In the genomic region with DNA sequence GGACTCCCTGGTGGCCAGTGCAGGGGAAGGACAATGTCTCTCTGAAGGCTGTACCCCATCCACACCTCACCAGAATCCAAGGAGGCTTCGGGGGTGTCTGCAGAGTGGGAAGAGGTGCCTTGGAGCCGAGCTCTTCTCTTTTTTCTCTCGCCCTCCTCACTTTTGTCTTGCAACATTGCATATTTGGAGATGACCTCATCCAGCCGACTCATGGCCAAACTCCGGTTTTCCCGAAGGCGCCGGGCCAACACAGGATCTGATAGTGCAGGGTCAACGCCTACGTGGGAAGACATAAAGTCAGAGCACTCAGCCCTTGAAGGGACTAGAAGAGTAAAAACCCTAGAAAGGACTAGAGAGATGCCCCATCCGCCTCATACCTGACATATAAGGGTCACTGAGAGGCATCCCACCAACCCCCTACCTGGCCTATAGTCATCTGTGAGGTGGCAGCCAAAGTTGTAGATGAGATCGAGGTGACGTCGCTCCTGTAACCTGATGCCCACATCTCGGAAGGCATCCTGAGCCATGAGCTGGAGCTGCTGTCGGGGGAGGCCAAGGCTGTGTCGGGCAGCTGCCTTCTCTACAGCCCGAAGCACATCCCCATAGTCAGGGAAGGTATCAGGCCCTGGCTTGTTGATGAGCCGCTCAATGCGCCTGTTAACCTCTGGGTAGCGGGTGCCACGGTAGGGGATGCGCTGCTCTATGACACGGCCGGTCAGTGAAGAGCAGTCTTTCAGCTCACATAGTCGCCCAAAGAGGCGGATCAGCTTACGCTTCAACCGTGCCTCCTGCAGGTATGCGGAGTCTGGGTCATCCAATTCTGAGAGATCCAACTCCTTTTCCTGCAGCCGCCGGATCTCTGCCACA, we compare ENCODE assay signal across 8 cellular contexts. TPM values are rescaled to one million over a fixed set of nuclear protein-coding genes. Genes with fewer than 3 reads are reported as not detected.
A peak's percentile ranks its signal among the peaks of the same experiment; 100 is the strongest.
DNase-seq lines count a peak whose midpoint lies in the region; ATAC-seq and TF ChIP-seq lines count a peak whose summit lies in the region.

No MANE protein-coding gene starts in this region.

- H3K4me1 ChIP-seq in ascending aorta: peaks cover 27 to 48% of the 10 kb centered on the region in 2 donors
- H3K4me1 ChIP-seq in uterus: peaks cover 6 to 16% of the 10 kb centered on the region in 2 donors

- H3K27ac Mint-ChIP-seq in activated naive CD4-positive, alpha-beta T cell treated with anti-CD3 and anti-CD28 coated beads, Interleukin-2, amount 50 U/mL, for 24 hours: no peak overlapping the region

- H3K9me3 ChIP-seq in ascending aorta (no peaks in the 10 kb centered on the region), uterus (no peaks in the 10 kb centered on the region)

- no peak for DNase-seq in activated naive CD4-positive, alpha-beta T cell treated with Interleukin-2 at 50 U/mL for 16 hours
- DNase-seq in ascending aorta (ENCODE audit: low spot score in 2 of 2) (peak in 1 of 2 donors; percentile 86), left kidney (ENCODE audit: low read depth, low spot score) (peak; percentile 59), uterus (peak; percentile 86), SHP77 treated with DMSO at 0.1 percent for 48 hours (lab: John Stamatoyannopoulos, UW) (no peak), iPS-NIHi11 (ENCODE audit: low spot score) (no peak)

- peak overlapping the region; percentile 95 for H3K4me3 Mint-ChIP-seq in activated naive CD4-positive, alpha-beta T cell treated with anti-CD3 and anti-CD28 coated beads, Interleukin-2, amount 50 U/mL, for 24 hours

- H3K27me3 Mint-ChIP-seq in activated naive CD4-positive, alpha-beta T cell treated with anti-CD3 and anti-CD28 coated beads, Interleukin-2, amount 50 U/mL, for 24 hours: no peaks in the 10 kb centered on the region

- H3K36me3 ChIP-seq in ascending aorta (peaks cover 17 to 28% of the 10 kb centered on the region in 2 donors), uterus (no peaks in the 10 kb centered on the region)

- peaks cover 22% of the 10 kb centered on the region for H3K36me3 Mint-ChIP-seq in activated naive CD4-positive, alpha-beta T cell treated with anti-CD3 and anti-CD28 coated beads, Interleukin-2, amount 50 U/mL, for 24 hours

- TF ChIP-seq POLR2A in uterus (IDR thresholded peaks at IDR 0.05): no peak

- H3K27ac ChIP-seq in ascending aorta (peak overlapping the region; percentile 89 to 93), uterus (peak overlapping the region; percentile 89 to 90)

- no peaks in the 10 kb centered on the region for H3K27me3 ChIP-seq in ascending aorta
- H3K27me3 ChIP-seq in uterus: no peaks in the 10 kb centered on the region

- TF ChIP-seq CTCF in ascending aorta (IDR thresholded peaks at IDR 0.05): no peak
- no peak for TF ChIP-seq CTCF in uterus (IDR thresholded peaks at IDR 0.05)

- H3K9me3 Mint-ChIP-seq in activated naive CD4-positive, alpha-beta T cell treated with anti-CD3 and anti-CD28 coated beads, Interleukin-2, amount 50 U/mL, for 24 hours: no peaks in the 10 kb centered on the region

- peaks cover 80% of the 10 kb centered on the region for H3K4me1 Mint-ChIP-seq in activated naive CD4-positive, alpha-beta T cell treated with anti-CD3 and anti-CD28 coated beads, Interleukin-2, amount 50 U/mL, for 24 hours

- no peak for ATAC-seq in HG02885 (IDR thresholded peaks at IDR 0.05; ENCODE audit: poor library complexity, unreplicated experiment)

- intact Hi-C loops in ascending aorta (cut with DNase I) (no loop called here), uterus (cut with DNase I; ENCODE audit: low total_unique reads) (no loop called here)

- H3K4me3 ChIP-seq in ascending aorta (peak overlapping the region in 1 of 2 donors; percentile 81), uterus (no peak overlapping the region)

RNA-seq across cellular contexts. Expression of gene DAXX, which starts 2.2 kb away (rescaled TPM):
- total RNA-seq in ascending aorta (44.8 TPM), uterus (100 to 1,000 TPM in 1 of 4 donors, 10 to 100 TPM in 3; 18.2 to 120 (median 32.3) TPM)

RNA-seq across cellular contexts. Expression of gene ZBTB22, which starts 3.0 kb away (rescaled TPM):
- total RNA-seq in ascending aorta (35.5 TPM), uterus (10 to 100 TPM in 2 of 4 donors, 1 to 10 TPM in 2; 3.8 to 31.3 (median 16.0) TPM)

RNA-seq across cellular contexts. Expression of gene TAPBP, which starts 6.7 kb away (rescaled TPM):
- total RNA-seq in ascending aorta (185 TPM), uterus (10 to 100 TPM; 17.6 to 83.9 (median 41.4) TPM)

RNA-seq across cellular contexts. Expression of gene RGL2, which starts 21.8 kb away (rescaled TPM):
- 63.9 TPM for total RNA-seq in ascending aorta
- 100 to 1,000 TPM in 1 of 4 donors, 10 to 100 TPM in 3; 34.4 to 118 (median 36.0) TPM for total RNA-seq in uterus

RNA-seq across cellular contexts. Expression of gene PFDN6, which starts 31.1 kb away (rescaled TPM):
- total RNA-seq in ascending aorta: 11.3 TPM
- 10 to 100 TPM; 13.6 to 33.5 (median 21.6) TPM for total RNA-seq in uterus

Comparison
In these comparisons a context has a peak if more than half of its experiments do, and no peak if none do; other contexts are left out.
1. DNase-seq: peak in left kidney (single experiment) and uterus (2 of 2); none in activated naive CD4-positive, alpha-beta T cell treated with Interleukin-2 at 50 U/mL for 16 hours (single experiment), SHP77 treated with DMSO at 0.1 percent for 48 hours (single experiment) and iPS-NIHi11 (single experiment).